10 cellular contexts compared by ENCODE assay signal in the genomic region with DNA sequence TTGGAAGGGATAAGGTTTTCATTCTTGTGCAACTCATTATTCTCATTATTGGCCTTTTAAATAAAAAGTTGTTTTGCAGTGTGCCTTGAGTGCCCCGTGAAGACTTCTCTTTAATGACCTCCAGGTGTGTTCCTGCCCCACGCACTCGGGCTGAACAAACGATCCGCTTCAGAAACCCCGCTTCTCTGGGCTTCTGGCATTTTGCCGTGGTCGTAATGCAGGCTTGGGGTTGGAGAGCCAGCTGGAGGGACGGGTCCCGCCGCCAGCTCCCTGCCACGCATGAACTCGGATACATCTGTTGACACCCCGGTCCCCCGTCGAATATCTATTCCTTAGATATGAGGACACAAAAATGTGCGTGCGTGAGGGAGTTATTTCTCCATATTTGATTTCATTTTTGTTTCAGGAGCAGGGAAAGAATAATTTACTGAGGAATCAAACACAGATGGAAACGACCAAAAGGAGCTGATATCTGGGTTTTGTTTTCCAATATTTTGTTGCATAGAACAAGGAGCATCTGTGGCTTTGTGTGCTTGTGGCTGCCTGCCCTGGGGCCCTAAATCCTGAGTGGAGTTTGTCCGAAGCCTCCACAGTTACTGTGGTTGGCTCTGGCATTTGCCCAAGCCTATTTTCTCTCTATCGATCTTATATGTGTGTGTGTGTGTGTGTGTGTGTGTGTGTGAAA. TPM values are rescaled to one million over a fixed set of nuclear protein-coding genes. Genes with fewer than 3 reads are reported as not detected.
DNase-seq lines count a peak whose midpoint lies in the region; ATAC-seq and TF ChIP-seq lines count a peak whose summit lies in the region.
"Had no signal": no experiment of that assay in that cellular context is flagged by ENCODE, and none has a peak within 500 bp of the region (broad histone marks: within the 10 kb centered on the region; RNA-seq: fewer than 3 reads in every experiment).

No MANE protein-coding gene starts in this region.

- no peaks in the 10 kb centered on the region for H3K4me1 Mint-ChIP-seq in activated CD8-positive, alpha-beta T cell treated with anti-CD3 and anti-CD28 coated beads, Interleukin-2, amount 10 ng/mL, durations not matched to agents 7 days and 5 days (ENCODE audit: low read depth)
- H3K4me1 Mint-ChIP-seq in CD8-positive, alpha-beta T cell (ENCODE audit: low read depth) = no peaks in the 10 kb centered on the region
- peaks cover 73% of the 10 kb centered on the region for H3K4me1 Mint-ChIP-seq in nephron progenitor cell

- no peaks in the 10 kb centered on the region for H3K36me3 Mint-ChIP-seq in activated CD8-positive, alpha-beta T cell treated with anti-CD3 and anti-CD28 coated beads, Interleukin-2, amount 10 ng/mL, durations not matched to agents 7 days and 5 days (ENCODE audit: low read depth)
- H3K36me3 Mint-ChIP-seq in CD8-positive, alpha-beta T cell = no peaks in the 10 kb centered on the region
- no peaks in the 10 kb centered on the region for H3K36me3 Mint-ChIP-seq in nephron progenitor cell (ENCODE audit: low read depth)

- H3K9me3 ChIP-seq in psoas muscle = no peaks in the 10 kb centered on the region
- no peaks in the 10 kb centered on the region for H3K9me3 ChIP-seq in CD8-positive, alpha-beta T cell (ENCODE audit: low read length)

- H3K27ac Mint-ChIP-seq in activated CD8-positive, alpha-beta T cell treated with anti-CD3 and anti-CD28 coated beads, Interleukin-2, amount 10 ng/mL, durations not matched to agents 7 days and 5 days = no peak overlapping the region
- no peak overlapping the region for H3K27ac Mint-ChIP-seq in CD8-positive, alpha-beta T cell
- H3K27ac Mint-ChIP-seq in nephron progenitor cell = no peak overlapping the region

- H3K36me3 ChIP-seq in psoas muscle (ENCODE audit: insufficient read depth in 1 of 2, low read depth in 1 of 2) = no peaks in the 10 kb centered on the region
- no peaks in the 10 kb centered on the region for H3K36me3 ChIP-seq in CD8-positive, alpha-beta T cell (ENCODE audit: insufficient read depth, low read length)

- peak overlapping the region in 27 of 59 donors; percentile 20 to 80 (median 64) for H3K27ac ChIP-seq in dorsolateral prefrontal cortex
- H3K27ac ChIP-seq in psoas muscle = peak overlapping the region; percentile 85
- no peak overlapping the region for H3K27ac ChIP-seq in CD8-positive, alpha-beta T cell (ENCODE audit: low read depth, low read length)

- H3K27me3 ChIP-seq in dorsolateral prefrontal cortex (no peaks in the 10 kb centered on the region), psoas muscle (ENCODE audit: insufficient read depth in 3 of 3, low read length in 2 of 3) (no peaks in the 10 kb centered on the region)
- H3K27me3 ChIP-seq in CD8-positive, alpha-beta T cell (ENCODE audit: insufficient read depth, low read length) = no peaks in the 10 kb centered on the region

- peaks cover 16% of the 10 kb centered on the region for H3K4me1 ChIP-seq in psoas muscle
- no peaks in the 10 kb centered on the region for H3K4me1 ChIP-seq in CD8-positive, alpha-beta T cell (ENCODE audit: insufficient read depth, low read length)

- TF ChIP-seq CTCF in dorsolateral prefrontal cortex (IDR thresholded peaks at IDR 0.05 in 54 of 56, conservative IDR thresholded peaks at IDR 0.05 in 2 of 56; ENCODE audit: low read depth in 1 of 56, partially characterized antibody in 56 of 56) (no peak), psoas muscle (IDR thresholded peaks at IDR 0.05) (no peak), nephron progenitor cell (IDR thresholded peaks at IDR 0.05) (no peak)
- TF ChIP-seq CTCF in CD8-positive, alpha-beta T cell (IDR thresholded peaks at IDR 0.05) = no peak

- H3K4me3 ChIP-seq in dorsolateral prefrontal cortex (peak overlapping the region in 46 of 59 donors; percentile 0 to 54 (median 21)), psoas muscle (peak overlapping the region; percentile 37)
- H3K4me3 ChIP-seq in CD8-positive, alpha-beta T cell (ENCODE audit: low read depth, low read length) = no peak overlapping the region

- DNase-seq in COLO668 (lab: John Stamatoyannopoulos, UW; ENCODE audit: unreplicated experiment) (peak; percentile 38), NCI-H2107 (lab: John Stamatoyannopoulos, UW) (peak; percentile 37), dorsolateral prefrontal cortex (peak in 1 of 10 donors; percentile 46), psoas muscle (no peak), nephron progenitor cell (no peak)
- DNase-seq in activated CD8-positive, alpha-beta T cell treated with anti-CD3 and anti-CD28 coated beads, Interleukin-2, amount 10 ng/mL, durations not matched to agents 7 days and 5 days = no peak
- DNase-seq in activated CD4-positive, alpha-beta T cell treated with anti-CD3 and anti-CD28 coated beads for 48 hours = no peak
- DNase-seq in CD8-positive, alpha-beta T cell = no peak
- DNase-seq: activated CD4-positive, alpha-beta T cell treated with anti-CD3 and anti-CD28 coated beads for 1 hour; activated gamma-delta T cell had no signal

- H3K9me3 Mint-ChIP-seq in activated CD8-positive, alpha-beta T cell treated with anti-CD3 and anti-CD28 coated beads, Interleukin-2, amount 10 ng/mL, durations not matched to agents 7 days and 5 days (ENCODE audit: insufficient read depth) = no peaks in the 10 kb centered on the region
- H3K9me3 Mint-ChIP-seq in CD8-positive, alpha-beta T cell = no peaks in the 10 kb centered on the region
- H3K9me3 Mint-ChIP-seq in nephron progenitor cell = no peaks in the 10 kb centered on the region

- POLR2A ChIA-PET in activated CD8-positive, alpha-beta T cell treated with anti-CD3 and anti-CD28 coated beads, Interleukin-2, amount 10 ng/mL, durations not matched to agents 7 days and 5 days (lab: Charles Lee) = no interaction called here
- POLR2A ChIA-PET in CD8-positive, alpha-beta T cell (lab: Charles Lee) = no interaction called here

- CTCF ChIA-PET in activated CD8-positive, alpha-beta T cell treated with anti-CD3 and anti-CD28 coated beads, Interleukin-2, amount 10 ng/mL, durations not matched to agents 7 days and 5 days (lab: Charles Lee) = no interaction called here
- CTCF ChIA-PET in CD8-positive, alpha-beta T cell (lab: Charles Lee) = no interaction called here

- ATAC-seq in psoas muscle = peak in 1 of 4 donors; percentile 30
- ATAC-seq in activated CD8-positive, alpha-beta T cell treated with anti-CD3 and anti-CD28 coated beads, Interleukin-2, amount 10 ng/mL, durations not matched to agents 7 days and 5 days = no peak
- ATAC-seq in CD8-positive, alpha-beta T cell = no peak

- peaks cover 9% of the 10 kb centered on the region for H3K27me3 Mint-ChIP-seq in activated CD8-positive, alpha-beta T cell treated with anti-CD3 and anti-CD28 coated beads, Interleukin-2, amount 10 ng/mL, durations not matched to agents 7 days and 5 days (ENCODE audit: low read depth)
- no peaks in the 10 kb centered on the region for H3K27me3 Mint-ChIP-seq in CD8-positive, alpha-beta T cell (ENCODE audit: low read depth)
- peaks cover 8% of the 10 kb centered on the region for H3K27me3 Mint-ChIP-seq in nephron progenitor cell (ENCODE audit: low read depth, poor library complexity)

- intact Hi-C loops in dorsolateral prefrontal cortex (cut with DNase I) (no loop called here), psoas muscle (cut with DNase I) (no loop called here)
- intact Hi-C loops in CD8-positive, alpha-beta T cell (cut with DNase I, micrococcal nuclease) = no loop called here

- 19 to 32% (median 25%) methylated on average over 21 of the region's 21 CpGs for WGBS in psoas muscle, 3 donors

- H3K4me3 Mint-ChIP-seq in activated CD8-positive, alpha-beta T cell treated with anti-CD3 and anti-CD28 coated beads, Interleukin-2, amount 10 ng/mL, durations not matched to agents 7 days and 5 days = no peak overlapping the region
- H3K4me3 Mint-ChIP-seq in CD8-positive, alpha-beta T cell = no peak overlapping the region
- H3K4me3 Mint-ChIP-seq in nephron progenitor cell = no peak overlapping the region

RNA-seq across cellular contexts. Expression of a gene that starts 17.0 kb away (rescaled TPM):
- 100 to 1,000 TPM in 10 of 120 experiments, 10 to 100 TPM in 110; 43.5 to 134 (median 75.1) TPM for total RNA-seq in dorsolateral prefrontal cortex
- 10 to 100 TPM in 1 of 4 donors, 1 to 10 TPM in 3; 6.5 to 11.3 (median 7.1) TPM for total RNA-seq in psoas muscle
- polyA plus RNA-seq in psoas muscle = 1 to 10 TPM; 1.3 to 2.4 (median 1.9) TPM
- 10 to 100 TPM; 37.0 to 37.7 TPM for total RNA-seq in activated CD8-positive, alpha-beta T cell treated with anti-CD3 and anti-CD28 coated beads, Interleukin-2, amount 10 ng/mL, durations not matched to agents 7 days and 5 days
- 10 to 100 TPM in 1 of 2 experiments, 1 to 10 TPM in 1; 8.4 to 10.1 TPM for total RNA-seq in CD8-positive, alpha-beta T cell

RNA-seq across cellular contexts. Expression of a gene that starts 56.0 kb away (rescaled TPM):
- total RNA-seq in dorsolateral prefrontal cortex = 10 to 100 TPM; 26.3 to 72.5 (median 45.2) TPM
- 1 to 10 TPM; 5.6 to 8.5 (median 7.1) TPM for total RNA-seq in psoas muscle
- 1 to 10 TPM; 2.4 to 9.6 (median 6.5) TPM for polyA plus RNA-seq in psoas muscle
- total RNA-seq in activated CD8-positive, alpha-beta T cell treated with anti-CD3 and anti-CD28 coated beads, Interleukin-2, amount 10 ng/mL, durations not matched to agents 7 days and 5 days = 10 to 100 TPM; 11.6 to 12.4 TPM
- 1 to 10 TPM; 3.3 to 4.8 TPM for total RNA-seq in CD8-positive, alpha-beta T cell

RNA-seq across cellular contexts. Expression of a gene that starts 59.5 kb away (rescaled TPM):
- total RNA-seq in dorsolateral prefrontal cortex = 10 to 100 TPM; 16.7 to 38.4 (median 24.9) TPM
- total RNA-seq in psoas muscle = 10 to 100 TPM; 11.9 to 14.3 (median 12.5) TPM
- polyA plus RNA-seq in psoas muscle = 10 to 100 TPM; 13.2 to 14.8 (median 14.4) TPM
- 10 to 100 TPM; 39.4 to 40.7 TPM for total RNA-seq in activated CD8-positive, alpha-beta T cell treated with anti-CD3 and anti-CD28 coated beads, Interleukin-2, amount 10 ng/mL, durations not matched to agents 7 days and 5 days
- total RNA-seq in CD8-positive, alpha-beta T cell = 10 to 100 TPM; 18.9 to 20.6 TPM

Comparison
In these comparisons a context has a peak if more than half of its experiments do, and no peak if none do; other contexts are left out.
1. DNase-seq: peak in COLO668 (single experiment) and NCI-H2107 (single experiment); none in psoas muscle (0 of 2), activated CD8-positive, alpha-beta T cell treated with anti-CD3 and anti-CD28 coated beads, Interleukin-2, amount 10 ng/mL, durations not matched to agents 7 days and 5 days (single experiment), activated CD4-positive, alpha-beta T cell treated with anti-CD3 and anti-CD28 coated beads for 48 hours (single experiment), CD8-positive, alpha-beta T cell (0 of 7) and nephron progenitor cell (single experiment).